ENCODE assay signal across 8 cellular contexts in genomic region chr12:100058482-100059029, GRCh38.
DNase-seq lines count a peak whose midpoint lies in the region; ATAC-seq and TF ChIP-seq lines count a peak whose summit lies in the region.

No MANE protein-coding gene starts in this region.

- no peaks in the 10 kb centered on the region for H3K9me3 Mint-ChIP-seq in activated T-helper 2 cell treated with anti-CD3 and anti-CD28 coated beads, Interferon-gamma antibody, Interleukin-2, Interleukin-4, amounts not matched to agents 10 μg/mL and 5 μg/mL and 100 μg/mL, durations not matched to agents 14 hours and 24 hours and 36 hours
- no peaks in the 10 kb centered on the region for H3K9me3 Mint-ChIP-seq in T-cell
- H3K9me3 Mint-ChIP-seq in stimulated activated naive B cell treated with anti-CD40 and anti-IgM and Interleukin-4, amounts not matched to agents 10 μg/mL and 1 μg/mL and 100 μg/mL, for 72 hours, result no peaks in the 10 kb centered on the region

- peaks cover 18% of the 10 kb centered on the region for H3K4me1 Mint-ChIP-seq in activated T-helper 2 cell treated with anti-CD3 and anti-CD28 coated beads, Interferon-gamma antibody, Interleukin-2, Interleukin-4, amounts not matched to agents 10 μg/mL and 5 μg/mL and 100 μg/mL, durations not matched to agents 14 hours and 24 hours and 36 hours (ENCODE audit: low read depth)
- H3K4me1 Mint-ChIP-seq in T-cell, result no peaks in the 10 kb centered on the region
- H3K4me1 Mint-ChIP-seq in stimulated activated naive B cell treated with anti-CD40 and anti-IgM and Interleukin-4, amounts not matched to agents 10 μg/mL and 1 μg/mL and 100 μg/mL, for 72 hours, result peaks cover 0 to 2% of the 10 kb centered on the region in 2 donors

- H3K27me3 Mint-ChIP-seq in activated T-helper 2 cell treated with anti-CD3 and anti-CD28 coated beads, Interferon-gamma antibody, Interleukin-2, Interleukin-4, amounts not matched to agents 10 μg/mL and 5 μg/mL and 100 μg/mL, durations not matched to agents 14 hours and 24 hours and 36 hours (ENCODE audit: low read depth), result no peaks in the 10 kb centered on the region
- no peaks in the 10 kb centered on the region for H3K27me3 Mint-ChIP-seq in T-cell
- no peaks in the 10 kb centered on the region for H3K27me3 Mint-ChIP-seq in stimulated activated naive B cell treated with anti-CD40 and anti-IgM and Interleukin-4, amounts not matched to agents 10 μg/mL and 1 μg/mL and 100 μg/mL, for 72 hours

- ATAC-seq in HG02884 (IDR thresholded peaks at IDR 0.05; ENCODE audit: unreplicated experiment) (peak; percentile 61), T-cell (replicated peaks in 1 of 4) (no peak)
- ATAC-seq in stimulated activated naive B cell treated with anti-CD40 and anti-IgM and Interleukin-4, amounts not matched to agents 10 μg/mL and 1 μg/mL and 100 μg/mL, for 72 hours (replicated peaks), result no peak

- H3K4me3 Mint-ChIP-seq in activated T-helper 2 cell treated with anti-CD3 and anti-CD28 coated beads, Interferon-gamma antibody, Interleukin-2, Interleukin-4, amounts not matched to agents 10 μg/mL and 5 μg/mL and 100 μg/mL, durations not matched to agents 14 hours and 24 hours and 36 hours (ENCODE audit: low read depth), result peak overlapping the region; percentile 34
- H3K4me3 Mint-ChIP-seq in T-cell, result no peak overlapping the region
- no peak overlapping the region for H3K4me3 Mint-ChIP-seq in stimulated activated naive B cell treated with anti-CD40 and anti-IgM and Interleukin-4, amounts not matched to agents 10 μg/mL and 1 μg/mL and 100 μg/mL, for 72 hours

- CTCF ChIA-PET in T-cell (lab: Charles Lee), result no interaction called here

- peaks cover 59% of the 10 kb centered on the region for H3K36me3 Mint-ChIP-seq in activated T-helper 2 cell treated with anti-CD3 and anti-CD28 coated beads, Interferon-gamma antibody, Interleukin-2, Interleukin-4, amounts not matched to agents 10 μg/mL and 5 μg/mL and 100 μg/mL, durations not matched to agents 14 hours and 24 hours and 36 hours (ENCODE audit: low read depth)
- H3K36me3 Mint-ChIP-seq in T-cell, result peaks cover 55% of the 10 kb centered on the region
- H3K36me3 Mint-ChIP-seq in stimulated activated naive B cell treated with anti-CD40 and anti-IgM and Interleukin-4, amounts not matched to agents 10 μg/mL and 1 μg/mL and 100 μg/mL, for 72 hours, result peaks cover 44 to 53% of the 10 kb centered on the region in 2 donors

- H3K27ac Mint-ChIP-seq in activated T-helper 2 cell treated with anti-CD3 and anti-CD28 coated beads, Interferon-gamma antibody, Interleukin-2, Interleukin-4, amounts not matched to agents 10 μg/mL and 5 μg/mL and 100 μg/mL, durations not matched to agents 14 hours and 24 hours and 36 hours, result peak overlapping the region; percentile 83
- no peak overlapping the region for H3K27ac Mint-ChIP-seq in T-cell
- no peak overlapping the region for H3K27ac Mint-ChIP-seq in stimulated activated naive B cell treated with anti-CD40 and anti-IgM and Interleukin-4, amounts not matched to agents 10 μg/mL and 1 μg/mL and 100 μg/mL, for 72 hours

- intact Hi-C loops in activated T-helper 2 cell treated with anti-CD3 and anti-CD28 coated beads, Interferon-gamma antibody, Interleukin-2, Interleukin-4, amounts not matched to agents 10 μg/mL and 5 μg/mL and 100 μg/mL, durations not matched to agents 14 hours and 24 hours and 36 hours (cut with micrococcal nuclease), result loop anchor here (2.0 to 5.0 kb wide), 3 partner anchors 44 to 144 kb away; partner anchors contain the start of gene ACTR6

- TF ChIP-seq CTCF in GM12873 (IDR thresholded peaks at IDR 0.05; ENCODE audit: insufficient read depth, low read depth, low read length, missing control alignments), result peak; percentile 26

- no peak for DNase-seq in activated T-helper 2 cell treated with anti-CD3 and anti-CD28 coated beads, Interferon-gamma antibody, Interleukin-2, Interleukin-4, amounts not matched to agents 10 μg/mL and 5 μg/mL and 100 μg/mL, durations not matched to agents 14 hours and 24 hours and 36 hours (ENCODE audit: low spot score)
- DNase-seq in midbrain (lab: John Stamatoyannopoulos, UW), result peak; percentile 1
- no peak for DNase-seq in T-cell
- no peak for DNase-seq in SKM-1 (lab: John Stamatoyannopoulos, UW; ENCODE audit: unreplicated experiment)
- DNase-seq in stimulated activated naive B cell treated with anti-CD40 and anti-IgM and Interleukin-4, amounts not matched to agents 10 μg/mL and 1 μg/mL and 100 μg/mL, for 72 hours, result no peak
- DNase-seq in NCI-H526 treated with DMSO at 0.1 percent for 48 hours (lab: John Stamatoyannopoulos, UW), result no peak

- POLR2A ChIA-PET in T-cell (lab: Charles Lee), result no interaction called here
